ENCODE assay signal across 16 cellular contexts in the genomic region with DNA sequence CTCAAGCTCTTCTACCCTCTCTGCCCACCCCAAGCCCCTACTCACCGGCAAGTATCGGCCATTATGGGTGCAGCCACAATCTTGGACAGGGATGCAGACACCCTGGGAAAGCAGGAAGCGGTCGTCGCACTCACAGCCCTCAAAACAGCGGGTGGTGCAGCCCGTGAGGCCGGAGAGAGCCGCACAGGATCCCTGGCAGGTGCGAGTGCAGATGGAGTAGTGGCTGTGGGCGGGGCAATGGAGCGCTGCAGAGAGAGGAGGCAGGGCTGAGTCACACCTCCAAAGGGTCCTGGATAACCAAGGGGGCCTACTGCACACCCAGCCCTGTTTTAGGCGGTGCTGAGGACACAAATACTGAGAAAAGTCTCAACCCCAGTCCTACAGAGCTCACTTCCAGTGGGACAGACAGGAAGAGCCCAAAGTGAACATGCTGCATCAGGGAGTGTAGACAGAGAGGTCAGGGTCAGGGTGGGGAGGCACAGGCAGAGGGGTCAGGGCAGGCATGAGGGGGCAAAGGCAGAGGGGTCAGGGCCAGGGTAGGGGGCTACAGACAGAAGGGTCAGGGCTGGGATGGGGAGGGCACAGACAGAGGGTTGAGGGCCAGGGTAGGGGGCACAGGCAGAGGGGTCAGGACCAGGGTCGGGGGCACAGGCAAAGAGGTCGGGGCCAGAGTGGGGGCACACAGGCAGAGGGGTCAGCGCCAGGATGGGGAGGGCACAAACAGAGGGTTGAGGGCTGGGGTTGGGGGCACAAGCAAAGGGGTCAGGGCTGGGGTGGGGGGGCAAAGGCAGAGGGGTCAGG. TPM values are rescaled to one million over a fixed set of nuclear protein-coding genes. Genes with fewer than 3 reads are reported as not detected.
DNase-seq lines count a peak whose midpoint lies in the region; ATAC-seq, FAIRE-seq and TF ChIP-seq lines count a peak whose summit lies in the region.
"Had no signal": no experiment of that assay in that cellular context is flagged by ENCODE, and none has a peak within 500 bp of the region (broad histone marks: within the 10 kb centered on the region; RNA-seq: fewer than 3 reads in every experiment).

No MANE protein-coding gene starts in this region.

- H4K20me1 ChIP-seq in Karpas-422 (ENCODE audit: insufficient read depth, low read depth, low read length): no peaks in the 10 kb centered on the region

- no peak for FAIRE-seq in H54 (lab: Jason Lieb, UNC)

- H3K4me1 Mint-ChIP-seq in stimulated activated naive CD8-positive, alpha-beta T cell treated with anti-CD3 and anti-CD28 coated beads, Interleukin-15, amount 100 ng/mL, for 72 hours: no peaks in the 10 kb centered on the region
- no peaks in the 10 kb centered on the region for H3K4me1 Mint-ChIP-seq in stimulated activated naive B cell treated with anti-CD40 and anti-IgM and Interleukin-4, amounts not matched to agents 10 μg/mL and 1 μg/mL and 100 μg/mL, for 72 hours
- H3K4me1 Mint-ChIP-seq: activated CD4-positive, alpha-beta memory T cell treated with anti-CD3 and anti-CD28 coated beads, Interleukin-2, amount 10 ng/mL, durations not matched to agents 7 days and 5 days; naive B cell had no signal

- H3K36me3 Mint-ChIP-seq in stimulated activated naive B cell treated with anti-CD40 and anti-IgM and Interleukin-4, amounts not matched to agents 10 μg/mL and 1 μg/mL and 100 μg/mL, for 72 hours: peaks cover 3 to 11% of the 10 kb centered on the region in 2 donors

- H3K4me3 Mint-ChIP-seq in stimulated activated naive CD8-positive, alpha-beta T cell treated with anti-CD3 and anti-CD28 coated beads, Interleukin-15, amount 100 ng/mL, for 72 hours: no peak overlapping the region
- H3K4me3 Mint-ChIP-seq in stimulated activated naive B cell treated with anti-CD40 and anti-IgM and Interleukin-4, amounts not matched to agents 10 μg/mL and 1 μg/mL and 100 μg/mL, for 72 hours: no peak overlapping the region
- H3K4me3 Mint-ChIP-seq: activated CD4-positive, alpha-beta memory T cell treated with anti-CD3 and anti-CD28 coated beads, Interleukin-2, amount 10 ng/mL, durations not matched to agents 7 days and 5 days; naive B cell had no signal

- no peaks in the 10 kb centered on the region for H3K36me3 ChIP-seq in Karpas-422 (ENCODE audit: insufficient read depth, low read length)
- H3K36me3 ChIP-seq: heart left ventricle, prostate gland had no signal

- DNase-seq in stimulated activated naive CD8-positive, alpha-beta T cell treated with anti-CD3 and anti-CD28 coated beads, Interleukin-15, amount 100 ng/mL, for 72 hours: no peak
- no peak for DNase-seq in stimulated activated naive CD8-positive, alpha-beta T cell treated with anti-CD3 and anti-CD28 coated beads, Interleukin-15, Interleukin-2, amounts not matched to agents 100 U/mL and 50 U/mL, for 24 hours
- DNase-seq in NCI-H2107 treated with DMSO at 0.1 percent for 48 hours (lab: John Stamatoyannopoulos, UW; ENCODE audit: unreplicated experiment) (peak; percentile 64), SK-N-DZ (ENCODE audit: low spot score) (peak; percentile 45), H54 (ENCODE audit: insufficient read length, low spot score) (no peak), Karpas-422 (no peak)
- no peak for DNase-seq in stimulated activated naive B cell treated with anti-CD40 and anti-IgM and Interleukin-4, amounts not matched to agents 10 μg/mL and 1 μg/mL and 100 μg/mL, for 72 hours
- DNase-seq: activated CD4-positive, alpha-beta memory T cell treated with anti-CD3 and anti-CD28 coated beads, Interleukin-2, amount 10 ng/mL, durations not matched to agents 7 days and 5 days; Calu3; naive B cell; substantia nigra had no signal

- peak overlapping the region in 1 of 2 donors; percentile 71 for H3K27ac Mint-ChIP-seq in stimulated activated naive CD8-positive, alpha-beta T cell treated with anti-CD3 and anti-CD28 coated beads, Interleukin-15, amount 100 ng/mL, for 72 hours
- H3K27ac Mint-ChIP-seq in stimulated activated naive B cell treated with anti-CD40 and anti-IgM and Interleukin-4, amounts not matched to agents 10 μg/mL and 1 μg/mL and 100 μg/mL, for 72 hours: peak overlapping the region; percentile 14
- H3K27ac Mint-ChIP-seq: activated CD4-positive, alpha-beta memory T cell treated with anti-CD3 and anti-CD28 coated beads, Interleukin-2, amount 10 ng/mL, durations not matched to agents 7 days and 5 days had no signal

- TF ChIP-seq POLR2A in H54 (IDR thresholded peaks at IDR 0.05; ENCODE audit: low read depth, low read length): no peak

- H3K9ac ChIP-seq in Karpas-422 (ENCODE audit: low read length): no peak overlapping the region

- H2AFZ ChIP-seq in Karpas-422 (ENCODE audit: low read length): no peak overlapping the region

- ATAC-seq in stimulated activated naive CD8-positive, alpha-beta T cell treated with anti-CD3 and anti-CD28 coated beads, Interleukin-15, amount 100 ng/mL, for 72 hours: peak; percentile 37
- no peak for ATAC-seq in stimulated activated naive CD8-positive, alpha-beta T cell treated with anti-CD3 and anti-CD28 coated beads, Interleukin-15, Interleukin-2, amounts not matched to agents 100 U/mL and 50 U/mL, for 24 hours
- ATAC-seq in stimulated activated naive B cell treated with anti-CD40 and anti-IgM and Interleukin-4, amounts not matched to agents 10 μg/mL and 1 μg/mL and 100 μg/mL, for 72 hours (replicated peaks): no peak
- no peak for ATAC-seq in GM19395 (IDR thresholded peaks at IDR 0.05; ENCODE audit: unreplicated experiment)
- ATAC-seq: esophagus mucosa, heart left ventricle had no signal

- no peaks in the 10 kb centered on the region for H3K27me3 ChIP-seq in Karpas-422 (ENCODE audit: low read length)

- H3K4me1 ChIP-seq in Karpas-422 (ENCODE audit: low read length): no peaks in the 10 kb centered on the region
- H3K4me1 ChIP-seq: heart left ventricle, prostate gland had no signal

- no peaks in the 10 kb centered on the region for H3K9me3 Mint-ChIP-seq in stimulated activated naive CD8-positive, alpha-beta T cell treated with anti-CD3 and anti-CD28 coated beads, Interleukin-15, amount 100 ng/mL, for 72 hours
- no peaks in the 10 kb centered on the region for H3K9me3 Mint-ChIP-seq in stimulated activated naive B cell treated with anti-CD40 and anti-IgM and Interleukin-4, amounts not matched to agents 10 μg/mL and 1 μg/mL and 100 μg/mL, for 72 hours
- H3K9me3 Mint-ChIP-seq: activated CD4-positive, alpha-beta memory T cell treated with anti-CD3 and anti-CD28 coated beads, Interleukin-2, amount 10 ng/mL, durations not matched to agents 7 days and 5 days; naive B cell had no signal

- H3K4me2 ChIP-seq in Karpas-422 (ENCODE audit: low read depth, low read length, poor library complexity, severe bottlenecking): no peak overlapping the region

- no peak overlapping the region for H3K4me3 ChIP-seq in Karpas-422 (ENCODE audit: low read length)
- H3K4me3 ChIP-seq: coronary artery, heart left ventricle, prostate gland had no signal

- H3K9me3 ChIP-seq in Karpas-422 (ENCODE audit: low read length): no peaks in the 10 kb centered on the region
- H3K9me3 ChIP-seq: heart left ventricle, prostate gland had no signal

- H3K9me2 ChIP-seq in Karpas-422 (replicated peaks; ENCODE audit: insufficient read depth, low read length): no peaks in the 10 kb centered on the region

- no peaks in the 10 kb centered on the region for H3K27me3 Mint-ChIP-seq in stimulated activated naive CD8-positive, alpha-beta T cell treated with anti-CD3 and anti-CD28 coated beads, Interleukin-15, amount 100 ng/mL, for 72 hours
- no peaks in the 10 kb centered on the region for H3K27me3 Mint-ChIP-seq in stimulated activated naive B cell treated with anti-CD40 and anti-IgM and Interleukin-4, amounts not matched to agents 10 μg/mL and 1 μg/mL and 100 μg/mL, for 72 hours
- H3K27me3 Mint-ChIP-seq: activated CD4-positive, alpha-beta memory T cell treated with anti-CD3 and anti-CD28 coated beads, Interleukin-2, amount 10 ng/mL, durations not matched to agents 7 days and 5 days; naive B cell had no signal

- H3K79me2 ChIP-seq in Karpas-422 (ENCODE audit: low read length): no peaks in the 10 kb centered on the region

- no peak overlapping the region for H3K27ac ChIP-seq in Karpas-422 (ENCODE audit: low read length)
- H3K27ac ChIP-seq: coronary artery, heart left ventricle, prostate gland had no signal

RNA-seq across cellular contexts. Expression of gene FBL, which starts 24.2 kb away (rescaled TPM):
- polyA plus RNA-seq in SK-N-DZ (2014; cell fraction: cytosol; rRNA removed): 434 and 468 TPM in 2 replicates
- 167 and 185 TPM in 2 replicates for polyA plus RNA-seq in SK-N-DZ (2014; cell fraction: nucleus; rRNA removed)
- 359 and 384 TPM in 2 replicates for total RNA-seq in Karpas-422 (2014; rRNA removed; shearing (Covaris generic); ENCODE audit: low replicate concordance)

RNA-seq across cellular contexts. Expression of gene DYRK1B, which starts 36.4 kb away (rescaled TPM):
- 15.3 and 18.4 TPM in 2 replicates for polyA plus RNA-seq in SK-N-DZ (2014; cell fraction: cytosol; rRNA removed)
- 9.5 and 16.3 TPM in 2 replicates for polyA plus RNA-seq in SK-N-DZ (2014; cell fraction: nucleus; rRNA removed)
- 10.9 and 30.3 TPM in 2 replicates for total RNA-seq in Karpas-422 (2014; rRNA removed; shearing (Covaris generic); ENCODE audit: low replicate concordance)

Comparison
In these comparisons a context has a peak if more than half of its experiments do, and no peak if none do; other contexts are left out.
1. DNase-seq: peak in NCI-H2107 treated with DMSO at 0.1 percent for 48 hours (single experiment) and SK-N-DZ (single experiment); none in stimulated activated naive CD8-positive, alpha-beta T cell treated with anti-CD3 and anti-CD28 coated beads, Interleukin-15, amount 100 ng/mL, for 72 hours (0 of 2), stimulated activated naive CD8-positive, alpha-beta T cell treated with anti-CD3 and anti-CD28 coated beads, Interleukin-15, Interleukin-2, amounts not matched to agents 100 U/mL and 50 U/mL, for 24 hours (single experiment), stimulated activated naive B cell treated with anti-CD40 and anti-IgM and Interleukin-4, amounts not matched to agents 10 μg/mL and 1 μg/mL and 100 μg/mL, for 72 hours (single experiment), H54 (single experiment) and Karpas-422 (single experiment).